Comparison of ENCODE assay signal across 20 cellular contexts in the genomic region with DNA sequence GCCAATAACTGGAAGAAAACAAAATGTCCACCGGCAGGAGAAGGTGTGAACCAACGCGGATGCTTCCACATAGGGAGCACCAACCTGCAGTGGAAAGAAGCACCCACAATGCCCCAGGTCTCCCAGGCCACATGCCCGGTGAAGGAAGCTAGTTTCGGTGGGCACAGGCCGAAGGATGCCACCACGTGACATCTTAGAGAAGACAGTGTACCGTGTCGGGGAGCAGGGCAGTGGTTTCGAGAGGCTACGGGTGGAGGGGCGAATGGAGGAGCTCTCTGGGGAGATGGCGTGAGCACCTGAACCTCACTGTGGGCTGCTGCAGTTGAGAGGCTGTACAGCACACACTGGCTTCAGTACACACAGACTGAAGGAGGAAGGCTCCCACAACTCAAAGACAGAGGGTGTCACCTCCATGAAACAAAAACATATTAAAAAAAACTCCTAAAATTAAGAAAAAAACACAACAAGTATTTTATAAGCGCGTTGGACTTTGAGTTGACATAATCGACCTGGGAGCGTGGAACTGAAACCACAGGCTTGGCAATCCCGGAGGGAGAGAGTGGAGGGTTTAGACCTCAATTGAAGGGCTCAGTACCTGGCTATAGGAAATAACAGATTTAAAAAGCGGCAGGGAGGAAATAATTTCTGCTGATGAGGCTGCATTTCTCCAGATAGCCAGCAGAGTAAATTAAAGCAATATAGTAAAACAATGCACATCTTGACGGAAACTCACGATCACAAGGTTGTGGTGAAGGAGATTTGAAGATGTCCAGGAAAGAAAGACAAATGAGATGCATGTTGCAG.
DNase-seq lines count a peak whose midpoint lies in the region; ATAC-seq, FAIRE-seq and TF ChIP-seq lines count a peak whose summit lies in the region.
"Had no signal": no experiment of that assay in that cellular context is flagged by ENCODE, and none has a peak within 500 bp of the region (broad histone marks: within the 10 kb centered on the region; RNA-seq: fewer than 3 reads in every experiment).

No MANE protein-coding gene starts in this region.

- H3K27ac ChIP-seq in left ventricle myocardium inferior (replicated peaks) (no peak overlapping the region), right atrium auricular region (no peak overlapping the region), left lung (no peak overlapping the region), upper lobe of right lung (no peak overlapping the region), Karpas-422 (ENCODE audit: low read length) (no peak overlapping the region)
- H3K27ac ChIP-seq: cardiac muscle cell, gastrocnemius medialis, HL-60, neutrophil, upper lobe of left lung had no signal

- no peak for FAIRE-seq in RCC 7860 (lab: Jason Lieb, UNC)
- FAIRE-seq: endothelial cell of umbilical vein, GM12878 had no signal

- H3K9me3 ChIP-seq in left ventricle myocardium inferior (replicated peaks) (no peaks in the 10 kb centered on the region), right atrium auricular region (no peaks in the 10 kb centered on the region), left lung (no peaks in the 10 kb centered on the region), upper lobe of right lung (no peaks in the 10 kb centered on the region), Karpas-422 (ENCODE audit: low read length) (no peaks in the 10 kb centered on the region)
- H3K9me3 ChIP-seq: gastrocnemius medialis, neutrophil, upper lobe of left lung had no signal

- TF ChIP-seq CTCF in left ventricle myocardium inferior (IDR thresholded peaks at IDR 0.05; ENCODE audit: borderline replicate concordance) (peak; percentile 9), right atrium auricular region (IDR thresholded peaks at IDR 0.05) (no peak), NB4 (IDR thresholded peaks at IDR 0.05; ENCODE audit: low read depth, low read length) (peak; percentile 7), left lung (IDR thresholded peaks at IDR 0.05) (no peak), upper lobe of right lung (IDR thresholded peaks at IDR 0.05) (no peak)

- H2AFZ ChIP-seq in Karpas-422 (ENCODE audit: low read length), result no peak overlapping the region

- H4K20me1 ChIP-seq in Karpas-422 (ENCODE audit: insufficient read depth, low read depth, low read length), result no peaks in the 10 kb centered on the region

- no peak overlapping the region for H3K4me2 ChIP-seq in Karpas-422 (ENCODE audit: low read depth, low read length, poor library complexity, severe bottlenecking)

- H3K9ac ChIP-seq in Karpas-422 (ENCODE audit: low read length), result no peak overlapping the region

- no peaks in the 10 kb centered on the region for H3K36me3 ChIP-seq in left ventricle myocardium inferior
- no peaks in the 10 kb centered on the region for H3K36me3 ChIP-seq in right atrium auricular region
- H3K36me3 ChIP-seq in left lung, result no peaks in the 10 kb centered on the region
- no peaks in the 10 kb centered on the region for H3K36me3 ChIP-seq in upper lobe of right lung
- H3K36me3 ChIP-seq in Karpas-422 (ENCODE audit: insufficient read depth, low read length), result no peaks in the 10 kb centered on the region
- H3K36me3 ChIP-seq: cardiac muscle cell, gastrocnemius medialis, neutrophil, upper lobe of left lung had no signal

- no peak for ATAC-seq in left lung
- no peak for ATAC-seq in upper lobe of right lung
- ATAC-seq: gastrocnemius medialis; GM12878; stimulated activated memory B cell treated with anti-CD40 and anti-IgM and Interleukin-4, amounts not matched to agents 10 μg/mL and 1 μg/mL and 100 μg/mL, for 72 hours had no signal

- no peak for DNase-seq in left ventricle myocardium inferior
- DNase-seq in right atrium auricular region (ENCODE audit: low spot score), result no peak
- DNase-seq in NB4 (ENCODE audit: low read depth), result peak; percentile 20
- peak; percentile 12 to 53 for DNase-seq in left lung
- peak; percentile 36 for DNase-seq in upper lobe of right lung
- DNase-seq in Karpas-422, result no peak
- DNase-seq in RCC 7860 (ENCODE audit: low spot score), result no peak
- DNase-seq in SHP77 (lab: John Stamatoyannopoulos, UW), result no peak
- DNase-seq: activated CD4-positive, CD25-positive, alpha-beta regulatory T cell; gastrocnemius medialis; NCI-H187; NCI-H524 had no signal

- H3K4me3 ChIP-seq in left ventricle myocardium inferior (no peak overlapping the region), right atrium auricular region (no peak overlapping the region), NB4 (ENCODE audit: low read depth, low read length) (no peak overlapping the region), left lung (no peak overlapping the region), upper lobe of right lung (no peak overlapping the region), Karpas-422 (ENCODE audit: low read length) (no peak overlapping the region)
- H3K4me3 ChIP-seq: cardiac muscle cell, gastrocnemius medialis, GM12878, lung, upper lobe of left lung had no signal

- intact Hi-C loops in left ventricle myocardium inferior (cut with micrococcal nuclease) (no loop called here), left lung (cut with DNase I) (no loop called here), upper lobe of right lung (cut with DNase I) (no loop called here)

- H3K9me2 ChIP-seq in Karpas-422 (replicated peaks; ENCODE audit: insufficient read depth, low read length), result no peaks in the 10 kb centered on the region

- no peaks in the 10 kb centered on the region for H3K79me2 ChIP-seq in Karpas-422 (ENCODE audit: low read length)

- H3K27me3 ChIP-seq in left ventricle myocardium inferior (ENCODE audit: low read depth) (peaks cover 78% of the 10 kb centered on the region), right atrium auricular region (no peaks in the 10 kb centered on the region), left lung (peaks cover 0 to 85% of the 10 kb centered on the region in 2 donors), upper lobe of right lung (peaks cover 23% of the 10 kb centered on the region), Karpas-422 (ENCODE audit: low read length) (no peaks in the 10 kb centered on the region)
- H3K27me3 ChIP-seq: cardiac muscle cell, upper lobe of left lung had no signal

- TF ChIP-seq POLR2A in NB4 (IDR thresholded peaks at IDR 0.05; ENCODE audit: extremely low read depth, insufficient read length), result no peak

- H3K4me1 ChIP-seq in left ventricle myocardium inferior (no peaks in the 10 kb centered on the region), right atrium auricular region (no peaks in the 10 kb centered on the region), left lung (no peaks in the 10 kb centered on the region), upper lobe of right lung (no peaks in the 10 kb centered on the region), Karpas-422 (ENCODE audit: low read length) (no peaks in the 10 kb centered on the region)
- H3K4me1 ChIP-seq: gastrocnemius medialis, upper lobe of left lung had no signal

Comparison
In these comparisons a context has a peak if more than half of its experiments do, and no peak if none do; other contexts are left out.
1. CTCF ChIP-seq: peak in left ventricle myocardium inferior (single experiment) and NB4 (single experiment); none in right atrium auricular region (0 of 2), left lung (0 of 2) and upper lobe of right lung (single experiment).
2. DNase-seq: peak in NB4 (single experiment), left lung (2 of 2) and upper lobe of right lung (single experiment); none in left ventricle myocardium inferior (single experiment), right atrium auricular region (single experiment), Karpas-422 (single experiment), RCC 7860 (single experiment) and SHP77 (0 of 2).